Comparison of ENCODE assay signal across 1 cellular context in genomic region chr11:13883589-13883988, GRCh38.
TF ChIP-seq lines count a peak whose summit lies in the region.

No MANE protein-coding gene starts in this region.

TF ChIP-seq in HCT116, 20 proteins besides CTCF, POLR2A, EP300 and RAD21 (continued from another document):
- TF ChIP-seq REST (IDR thresholded peaks at IDR 0.05; ENCODE audit: low read depth) (no peak), CBX3 (IDR thresholded peaks at IDR 0.05; ENCODE audit: low read depth) (no peak), CEBPB (IDR thresholded peaks at IDR 0.05; ENCODE audit: low read depth) (no peak), ZNF274 (IDR thresholded peaks at IDR 0.05; ENCODE audit: low read depth, low read length) (no peak), TCF7L2 (IDR thresholded peaks at IDR 0.05; ENCODE audit: borderline replicate concordance, extremely low read depth, insufficient read depth, insufficient read length) (no peak), EGR1 (IDR thresholded peaks at IDR 0.05; ENCODE audit: low read depth) (no peak), EZH2 (IDR thresholded peaks at IDR 0.05) (no peak), ZFX (IDR thresholded peaks at IDR 0.05) (no peak), SP1 (IDR thresholded peaks at IDR 0.05; ENCODE audit: low read depth) (no peak), ZBTB33 (IDR thresholded peaks at IDR 0.05; ENCODE audit: extremely low read depth, insufficient replicate concordance, low read length) (no peak)
- TF ChIP-seq, protein P1, sequence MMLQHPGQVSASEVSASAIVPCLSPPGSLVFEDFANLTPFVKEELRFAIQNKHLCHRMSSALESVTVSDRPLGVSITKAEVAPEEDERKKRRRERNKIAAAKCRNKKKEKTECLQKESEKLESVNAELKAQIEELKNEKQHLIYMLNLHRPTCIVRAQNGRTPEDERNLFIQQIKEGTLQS (IDR thresholded peaks at IDR 0.05): no peak
